ENCODE assay signal across 1 cellular context in the genomic region with DNA sequence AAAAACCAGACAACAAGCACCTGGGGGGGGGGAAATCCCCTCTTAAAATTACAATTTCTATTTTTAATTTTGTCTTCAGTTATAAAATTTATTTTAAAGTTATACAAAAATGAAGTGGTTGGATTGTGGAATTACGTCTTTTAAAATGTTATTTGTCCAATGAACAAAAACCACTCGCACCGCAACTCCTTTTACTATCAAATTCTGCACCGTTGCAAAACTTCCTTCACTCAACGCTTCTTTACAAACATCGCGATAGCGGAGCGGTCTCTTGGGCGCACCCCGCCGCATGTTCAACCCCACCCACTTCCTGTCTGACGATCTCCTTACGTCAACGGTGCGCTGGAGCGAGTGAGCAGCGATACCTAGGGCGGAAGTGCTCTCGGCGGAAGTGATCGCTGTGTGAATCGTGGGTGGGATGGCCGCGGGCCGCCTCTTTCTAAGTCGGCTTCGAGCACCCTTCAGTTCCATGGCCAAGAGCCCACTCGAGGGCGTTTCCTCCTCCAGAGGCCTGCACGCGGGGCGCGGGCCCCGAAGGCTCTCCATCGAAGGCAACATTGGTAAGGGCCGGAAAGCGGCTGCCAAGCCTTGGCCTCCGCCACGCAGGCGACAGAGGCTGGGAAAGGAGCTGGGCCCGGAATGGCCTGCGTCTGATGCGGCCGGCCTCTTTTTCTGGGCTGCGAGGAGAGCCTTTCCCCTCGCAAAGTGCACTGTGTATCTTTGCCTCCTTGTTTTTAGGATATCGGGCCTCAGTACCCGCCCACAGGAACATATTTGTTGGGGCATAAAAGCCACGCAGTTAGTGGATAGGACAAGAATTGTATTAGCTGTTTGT.
A peak's percentile ranks its signal among the peaks of the same experiment; 100 is the strongest.
TF ChIP-seq lines count a peak whose summit lies in the region.

A gene (plus strand): TSS at position 388 of the 835 bp plus-strand sequence. CDS start 31 bp downstream, at position 419.

TF ChIP-seq in GM12878, 131 proteins besides CTCF, POLR2A, EP300 and RAD21 (continued from another document and continues in another):
- TF ChIP-seq, protein P1, sequence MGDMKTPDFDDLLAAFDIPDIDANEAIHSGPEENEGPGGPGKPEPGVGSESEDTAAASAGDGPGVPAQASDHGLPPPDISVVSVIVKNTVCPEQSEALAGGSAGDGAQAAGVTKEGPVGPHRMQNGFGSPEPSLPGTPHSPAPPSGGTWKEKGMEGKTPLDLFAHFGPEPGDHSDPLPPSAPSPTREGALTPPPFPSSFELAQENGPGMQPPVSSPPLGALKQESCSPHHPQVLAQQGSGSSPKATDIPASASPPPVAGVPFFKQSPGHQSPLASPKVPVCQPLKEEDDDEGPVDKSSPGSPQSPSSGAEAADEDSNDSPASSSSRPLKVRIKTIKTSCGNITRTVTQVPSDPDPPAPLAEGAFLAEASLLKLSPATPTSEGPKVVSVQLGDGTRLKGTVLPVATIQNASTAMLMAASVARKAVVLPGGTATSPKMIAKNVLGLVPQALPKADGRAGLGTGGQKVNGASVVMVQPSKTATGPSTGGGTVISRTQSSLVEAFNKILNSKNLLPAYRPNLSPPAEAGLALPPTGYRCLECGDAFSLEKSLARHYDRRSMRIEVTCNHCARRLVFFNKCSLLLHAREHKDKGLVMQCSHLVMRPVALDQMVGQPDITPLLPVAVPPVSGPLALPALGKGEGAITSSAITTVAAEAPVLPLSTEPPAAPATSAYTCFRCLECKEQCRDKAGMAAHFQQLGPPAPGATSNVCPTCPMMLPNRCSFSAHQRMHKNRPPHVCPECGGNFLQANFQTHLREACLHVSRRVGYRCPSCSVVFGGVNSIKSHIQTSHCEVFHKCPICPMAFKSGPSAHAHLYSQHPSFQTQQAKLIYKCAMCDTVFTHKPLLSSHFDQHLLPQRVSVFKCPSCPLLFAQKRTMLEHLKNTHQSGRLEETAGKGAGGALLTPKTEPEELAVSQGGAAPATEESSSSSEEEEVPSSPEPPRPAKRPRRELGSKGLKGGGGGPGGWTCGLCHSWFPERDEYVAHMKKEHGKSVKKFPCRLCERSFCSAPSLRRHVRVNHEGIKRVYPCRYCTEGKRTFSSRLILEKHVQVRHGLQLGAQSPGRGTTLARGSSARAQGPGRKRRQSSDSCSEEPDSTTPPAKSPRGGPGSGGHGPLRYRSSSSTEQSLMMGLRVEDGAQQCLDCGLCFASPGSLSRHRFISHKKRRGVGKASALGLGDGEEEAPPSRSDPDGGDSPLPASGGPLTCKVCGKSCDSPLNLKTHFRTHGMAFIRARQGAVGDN (IDR thresholded peaks at IDR 0.05) = peak; percentile 98
- TF ChIP-seq MYB (IDR thresholded peaks at IDR 0.05; ENCODE audit: borderline replicate concordance, low read depth, low read length) = no peak
- no peak for TF ChIP-seq SIX5 (IDR thresholded peaks at IDR 0.05; ENCODE audit: low read depth, low read length, severe bottlenecking)
- TF ChIP-seq SREBF2 (IDR thresholded peaks at IDR 0.05; ENCODE audit: low read length) = no peak
- TF ChIP-seq GABPA (IDR thresholded peaks at IDR 0.05; ENCODE audit: low read depth) = peak; percentile 89
- no peak for TF ChIP-seq NFYA (IDR thresholded peaks at IDR 0.05; ENCODE audit: borderline replicate concordance, low read depth, low read length)
- TF ChIP-seq JUNB (IDR thresholded peaks at IDR 0.05) = no peak
- TF ChIP-seq KLF5 (IDR thresholded peaks at IDR 0.05; ENCODE audit: partially characterized antibody) = peak; percentile 79
- TF ChIP-seq GATAD2B (conservative IDR thresholded peaks at IDR 0.05; ENCODE audit: low read depth) = peak; percentile 87
- peak; percentile 95 for TF ChIP-seq NBN (IDR thresholded peaks at IDR 0.05)
- TF ChIP-seq TCF3 (IDR thresholded peaks at IDR 0.05; ENCODE audit: borderline replicate concordance, insufficient read depth, low read depth, low read length) = no peak
- TF ChIP-seq EED (IDR thresholded peaks at IDR 0.05; ENCODE audit: low read depth) = no peak
- TF ChIP-seq, protein P2, sequence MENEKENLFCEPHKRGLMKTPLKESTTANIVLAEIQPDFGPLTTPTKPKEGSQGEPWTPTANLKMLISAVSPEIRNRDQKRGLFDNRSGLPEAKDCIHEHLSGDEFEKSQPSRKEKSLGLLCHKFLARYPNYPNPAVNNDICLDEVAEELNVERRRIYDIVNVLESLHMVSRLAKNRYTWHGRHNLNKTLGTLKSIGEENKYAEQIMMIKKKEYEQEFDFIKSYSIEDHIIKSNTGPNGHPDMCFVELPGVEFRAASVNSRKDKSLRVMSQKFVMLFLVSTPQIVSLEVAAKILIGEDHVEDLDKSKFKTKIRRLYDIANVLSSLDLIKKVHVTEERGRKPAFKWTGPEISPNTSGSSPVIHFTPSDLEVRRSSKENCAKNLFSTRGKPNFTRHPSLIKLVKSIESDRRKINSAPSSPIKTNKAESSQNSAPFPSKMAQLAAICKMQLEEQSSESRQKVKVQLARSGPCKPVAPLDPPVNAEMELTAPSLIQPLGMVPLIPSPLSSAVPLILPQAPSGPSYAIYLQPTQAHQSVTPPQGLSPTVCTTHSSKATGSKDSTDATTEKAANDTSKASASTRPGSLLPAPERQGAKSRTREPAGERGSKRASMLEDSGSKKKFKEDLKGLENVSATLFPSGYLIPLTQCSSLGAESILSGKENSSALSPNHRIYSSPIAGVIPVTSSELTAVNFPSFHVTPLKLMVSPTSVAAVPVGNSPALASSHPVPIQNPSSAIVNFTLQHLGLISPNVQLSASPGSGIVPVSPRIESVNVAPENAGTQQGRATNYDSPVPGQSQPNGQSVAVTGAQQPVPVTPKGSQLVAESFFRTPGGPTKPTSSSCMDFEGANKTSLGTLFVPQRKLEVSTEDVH (IDR thresholded peaks at IDR 0.05; ENCODE audit: low read depth, partially characterized antibody) = no peak
- TF ChIP-seq HDAC2 (IDR thresholded peaks at IDR 0.05) = no peak
- TF ChIP-seq RCOR1 (conservative IDR thresholded peaks at IDR 0.05; ENCODE audit: low read depth, low read length) = peak; percentile 90; the same call in 1 of the 2 replicates
- peak; percentile 80 for TF ChIP-seq PAX5 (IDR thresholded peaks at IDR 0.05; ENCODE audit: borderline replicate concordance, low read depth, low read length)
- TF ChIP-seq SMAD1 (IDR thresholded peaks at IDR 0.05; ENCODE audit: low read depth, partially characterized antibody) = no peak
- TF ChIP-seq BHLHE40 (IDR thresholded peaks at IDR 0.05; ENCODE audit: borderline replicate concordance in 1 of 2, low read depth in 2 of 2, low read length in 1 of 2) = peak in 1 of 2 experiments; percentile 41; a peak in 1 of 4 replicates
- TF ChIP-seq CHD2 (IDR thresholded peaks at IDR 0.05; ENCODE audit: borderline replicate concordance, low read depth, low read length) = peak; percentile 99
- TF ChIP-seq, protein P3, sequence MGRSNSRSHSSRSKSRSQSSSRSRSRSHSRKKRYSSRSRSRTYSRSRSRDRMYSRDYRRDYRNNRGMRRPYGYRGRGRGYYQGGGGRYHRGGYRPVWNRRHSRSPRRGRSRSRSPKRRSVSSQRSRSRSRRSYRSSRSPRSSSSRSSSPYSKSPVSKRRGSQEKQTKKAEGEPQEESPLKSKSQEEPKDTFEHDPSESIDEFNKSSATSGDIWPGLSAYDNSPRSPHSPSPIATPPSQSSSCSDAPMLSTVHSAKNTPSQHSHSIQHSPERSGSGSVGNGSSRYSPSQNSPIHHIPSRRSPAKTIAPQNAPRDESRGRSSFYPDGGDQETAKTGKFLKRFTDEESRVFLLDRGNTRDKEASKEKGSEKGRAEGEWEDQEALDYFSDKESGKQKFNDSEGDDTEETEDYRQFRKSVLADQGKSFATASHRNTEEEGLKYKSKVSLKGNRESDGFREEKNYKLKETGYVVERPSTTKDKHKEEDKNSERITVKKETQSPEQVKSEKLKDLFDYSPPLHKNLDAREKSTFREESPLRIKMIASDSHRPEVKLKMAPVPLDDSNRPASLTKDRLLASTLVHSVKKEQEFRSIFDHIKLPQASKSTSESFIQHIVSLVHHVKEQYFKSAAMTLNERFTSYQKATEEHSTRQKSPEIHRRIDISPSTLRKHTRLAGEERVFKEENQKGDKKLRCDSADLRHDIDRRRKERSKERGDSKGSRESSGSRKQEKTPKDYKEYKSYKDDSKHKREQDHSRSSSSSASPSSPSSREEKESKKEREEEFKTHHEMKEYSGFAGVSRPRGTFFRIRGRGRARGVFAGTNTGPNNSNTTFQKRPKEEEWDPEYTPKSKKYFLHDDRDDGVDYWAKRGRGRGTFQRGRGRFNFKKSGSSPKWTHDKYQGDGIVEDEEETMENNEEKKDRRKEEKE (IDR thresholded peaks at IDR 0.05) = no peak
- TF ChIP-seq, protein P4, sequence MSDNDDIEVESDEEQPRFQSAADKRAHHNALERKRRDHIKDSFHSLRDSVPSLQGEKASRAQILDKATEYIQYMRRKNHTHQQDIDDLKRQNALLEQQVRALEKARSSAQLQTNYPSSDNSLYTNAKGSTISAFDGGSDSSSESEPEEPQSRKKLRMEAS (IDR thresholded peaks at IDR 0.05; ENCODE audit: low read depth, low read length) = peak; percentile 88
- peak; percentile 99 for TF ChIP-seq CREB1 (IDR thresholded peaks at IDR 0.05; ENCODE audit: low read depth)
- TF ChIP-seq NRF1 (conservative IDR thresholded peaks at IDR 0.05; ENCODE audit: low read depth, low read length) = no peak
- TF ChIP-seq, protein P5, sequence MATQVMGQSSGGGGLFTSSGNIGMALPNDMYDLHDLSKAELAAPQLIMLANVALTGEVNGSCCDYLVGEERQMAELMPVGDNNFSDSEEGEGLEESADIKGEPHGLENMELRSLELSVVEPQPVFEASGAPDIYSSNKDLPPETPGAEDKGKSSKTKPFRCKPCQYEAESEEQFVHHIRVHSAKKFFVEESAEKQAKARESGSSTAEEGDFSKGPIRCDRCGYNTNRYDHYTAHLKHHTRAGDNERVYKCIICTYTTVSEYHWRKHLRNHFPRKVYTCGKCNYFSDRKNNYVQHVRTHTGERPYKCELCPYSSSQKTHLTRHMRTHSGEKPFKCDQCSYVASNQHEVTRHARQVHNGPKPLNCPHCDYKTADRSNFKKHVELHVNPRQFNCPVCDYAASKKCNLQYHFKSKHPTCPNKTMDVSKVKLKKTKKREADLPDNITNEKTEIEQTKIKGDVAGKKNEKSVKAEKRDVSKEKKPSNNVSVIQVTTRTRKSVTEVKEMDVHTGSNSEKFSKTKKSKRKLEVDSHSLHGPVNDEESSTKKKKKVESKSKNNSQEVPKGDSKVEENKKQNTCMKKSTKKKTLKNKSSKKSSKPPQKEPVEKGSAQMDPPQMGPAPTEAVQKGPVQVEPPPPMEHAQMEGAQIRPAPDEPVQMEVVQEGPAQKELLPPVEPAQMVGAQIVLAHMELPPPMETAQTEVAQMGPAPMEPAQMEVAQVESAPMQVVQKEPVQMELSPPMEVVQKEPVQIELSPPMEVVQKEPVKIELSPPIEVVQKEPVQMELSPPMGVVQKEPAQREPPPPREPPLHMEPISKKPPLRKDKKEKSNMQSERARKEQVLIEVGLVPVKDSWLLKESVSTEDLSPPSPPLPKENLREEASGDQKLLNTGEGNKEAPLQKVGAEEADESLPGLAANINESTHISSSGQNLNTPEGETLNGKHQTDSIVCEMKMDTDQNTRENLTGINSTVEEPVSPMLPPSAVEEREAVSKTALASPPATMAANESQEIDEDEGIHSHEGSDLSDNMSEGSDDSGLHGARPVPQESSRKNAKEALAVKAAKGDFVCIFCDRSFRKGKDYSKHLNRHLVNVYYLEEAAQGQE (IDR thresholded peaks at IDR 0.05; ENCODE audit: low read depth, low read length) = no peak
- TF ChIP-seq, protein P6, sequence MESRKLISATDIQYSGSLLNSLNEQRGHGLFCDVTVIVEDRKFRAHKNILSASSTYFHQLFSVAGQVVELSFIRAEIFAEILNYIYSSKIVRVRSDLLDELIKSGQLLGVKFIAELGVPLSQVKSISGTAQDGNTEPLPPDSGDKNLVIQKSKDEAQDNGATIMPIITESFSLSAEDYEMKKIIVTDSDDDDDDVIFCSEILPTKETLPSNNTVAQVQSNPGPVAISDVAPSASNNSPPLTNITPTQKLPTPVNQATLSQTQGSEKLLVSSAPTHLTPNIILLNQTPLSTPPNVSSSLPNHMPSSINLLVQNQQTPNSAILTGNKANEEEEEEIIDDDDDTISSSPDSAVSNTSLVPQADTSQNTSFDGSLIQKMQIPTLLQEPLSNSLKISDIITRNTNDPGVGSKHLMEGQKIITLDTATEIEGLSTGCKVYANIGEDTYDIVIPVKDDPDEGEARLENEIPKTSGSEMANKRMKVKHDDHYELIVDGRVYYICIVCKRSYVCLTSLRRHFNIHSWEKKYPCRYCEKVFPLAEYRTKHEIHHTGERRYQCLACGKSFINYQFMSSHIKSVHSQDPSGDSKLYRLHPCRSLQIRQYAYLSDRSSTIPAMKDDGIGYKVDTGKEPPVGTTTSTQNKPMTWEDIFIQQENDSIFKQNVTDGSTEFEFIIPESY (IDR thresholded peaks at IDR 0.05) = no peak
- TF ChIP-seq ATF7 (IDR thresholded peaks at IDR 0.05; ENCODE audit: low read depth) = peak; percentile 92
- TF ChIP-seq ZZZ3 (IDR thresholded peaks at IDR 0.05; ENCODE audit: control insufficient read depth, insufficient read length, low read depth) = no peak
- TF ChIP-seq, protein P7, sequence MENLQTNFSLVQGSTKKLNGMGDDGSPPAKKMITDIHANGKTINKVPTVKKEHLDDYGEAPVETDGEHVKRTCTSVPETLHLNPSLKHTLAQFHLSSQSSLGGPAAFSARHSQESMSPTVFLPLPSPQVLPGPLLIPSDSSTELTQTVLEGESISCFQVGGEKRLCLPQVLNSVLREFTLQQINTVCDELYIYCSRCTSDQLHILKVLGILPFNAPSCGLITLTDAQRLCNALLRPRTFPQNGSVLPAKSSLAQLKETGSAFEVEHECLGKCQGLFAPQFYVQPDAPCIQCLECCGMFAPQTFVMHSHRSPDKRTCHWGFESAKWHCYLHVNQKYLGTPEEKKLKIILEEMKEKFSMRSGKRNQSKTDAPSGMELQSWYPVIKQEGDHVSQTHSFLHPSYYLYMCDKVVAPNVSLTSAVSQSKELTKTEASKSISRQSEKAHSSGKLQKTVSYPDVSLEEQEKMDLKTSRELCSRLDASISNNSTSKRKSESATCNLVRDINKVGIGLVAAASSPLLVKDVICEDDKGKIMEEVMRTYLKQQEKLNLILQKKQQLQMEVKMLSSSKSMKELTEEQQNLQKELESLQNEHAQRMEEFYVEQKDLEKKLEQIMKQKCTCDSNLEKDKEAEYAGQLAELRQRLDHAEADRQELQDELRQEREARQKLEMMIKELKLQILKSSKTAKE (IDR thresholded peaks at IDR 0.05; ENCODE audit: low read depth, poor library complexity, severe bottlenecking) = peak; percentile 43
- no peak for TF ChIP-seq SRF (IDR thresholded peaks at IDR 0.05; ENCODE audit: low read depth in 2 of 2, low read length in 2 of 2)
- peak; percentile 94 for TF ChIP-seq HDGF (IDR thresholded peaks at IDR 0.05)
- TF ChIP-seq RFX5 (IDR thresholded peaks at IDR 0.05; ENCODE audit: low read depth, low read length) = no peak
- TF ChIP-seq NFXL1 (IDR thresholded peaks at IDR 0.05; ENCODE audit: borderline replicate concordance) = no peak
- no peak for TF ChIP-seq RAD51 (IDR thresholded peaks at IDR 0.05)
- peak; percentile 80; the same call in 2 of the 3 replicates for TF ChIP-seq POU2F2 (IDR thresholded peaks at IDR 0.05; ENCODE audit: borderline replicate concordance, low read depth, low read length)
- peak; percentile 33; the same call in 1 of the 2 replicates for TF ChIP-seq TCF12 (IDR thresholded peaks at IDR 0.05; ENCODE audit: low read depth, low read length)
- peak; percentile 94 for TF ChIP-seq BACH1 (IDR thresholded peaks at IDR 0.05; ENCODE audit: borderline replicate concordance)
- TF ChIP-seq TCF7 (IDR thresholded peaks at IDR 0.05; ENCODE audit: borderline replicate concordance) = 0 out of 2 replicates have a peak, but pooled peaks have one; percentile 40
- no peak for TF ChIP-seq SREBF1 (IDR thresholded peaks at IDR 0.05; ENCODE audit: low read length)
- no peak for TF ChIP-seq BMI1 (IDR thresholded peaks at IDR 0.05; ENCODE audit: borderline replicate concordance)
- TF ChIP-seq CHD1 (IDR thresholded peaks at IDR 0.05; ENCODE audit: low read depth, low read length) = no peak; the same call in 1 of the 2 replicates
- peak; percentile 72 for TF ChIP-seq POLR2AphosphoS2 (IDR thresholded peaks at IDR 0.05; ENCODE audit: low read depth, low read length)
- peak; percentile 73 for TF ChIP-seq TARDBP (IDR thresholded peaks at IDR 0.05; ENCODE audit: borderline replicate concordance)
- TF ChIP-seq MXI1 (IDR thresholded peaks at IDR 0.05; ENCODE audit: low read depth, low read length) = peak; percentile 77
